22 cellular contexts compared by ENCODE assay signal in the genomic region with DNA sequence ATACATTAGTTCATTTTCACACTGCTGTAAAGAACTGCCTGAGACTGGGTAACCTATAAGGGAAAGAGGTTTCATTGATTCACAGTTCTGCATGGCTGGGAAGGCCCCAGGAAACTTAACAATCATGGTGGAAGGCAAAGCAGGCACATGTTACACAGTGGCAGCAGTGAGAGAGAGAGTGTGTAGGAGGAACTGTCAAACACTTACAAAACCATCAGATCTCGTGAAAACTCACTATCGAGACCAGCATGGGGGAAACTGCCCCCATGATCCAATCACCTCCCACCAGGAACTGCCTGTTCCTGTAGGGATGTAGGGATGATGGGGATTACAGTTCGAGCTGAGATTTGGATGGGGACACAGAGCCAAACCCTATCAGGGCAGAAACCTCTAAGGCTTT. TPM values are rescaled to one million over a fixed set of nuclear protein-coding genes. Genes with fewer than 3 reads are reported as not detected.
"Had no signal": no experiment of that assay in that cellular context is flagged by ENCODE, and none has a peak within 500 bp of the region (broad histone marks: within the 10 kb centered on the region; RNA-seq: fewer than 3 reads in every experiment).

No MANE protein-coding gene starts in this region.

- H3K27ac Mint-ChIP-seq: activated CD8-positive, alpha-beta memory T cell treated with anti-CD3 and anti-CD28 coated beads, Interleukin-2, amount 10 ng/mL, durations not matched to agents 7 days and 5 days; activated CD8-positive, alpha-beta T cell treated with anti-CD3 and anti-CD28 coated beads, Interleukin-2, amount 10 ng/mL, durations not matched to agents 7 days and 5 days; activated naive CD4-positive, alpha-beta T cell treated with anti-CD3 and anti-CD28 coated beads, Interleukin-2, amount 50 U/mL, for 24 hours had no signal

- H3K27me3 ChIP-seq: breast epithelium, SJSA1 had no signal

- H3K9ac ChIP-seq: KMS-11 had no signal

- H3K4me1 ChIP-seq: breast epithelium, SJSA1 had no signal

- H3K4me3 Mint-ChIP-seq: activated CD8-positive, alpha-beta memory T cell treated with anti-CD3 and anti-CD28 coated beads, Interleukin-2, amount 10 ng/mL, durations not matched to agents 7 days and 5 days; activated CD8-positive, alpha-beta T cell treated with anti-CD3 and anti-CD28 coated beads, Interleukin-2, amount 10 ng/mL, durations not matched to agents 7 days and 5 days; activated naive CD4-positive, alpha-beta T cell treated with anti-CD3 and anti-CD28 coated beads, Interleukin-2, amount 50 U/mL, for 24 hours had no signal

- H3K27me3 Mint-ChIP-seq: activated CD8-positive, alpha-beta memory T cell treated with anti-CD3 and anti-CD28 coated beads, Interleukin-2, amount 10 ng/mL, durations not matched to agents 7 days and 5 days; activated naive CD4-positive, alpha-beta T cell treated with anti-CD3 and anti-CD28 coated beads, Interleukin-2, amount 50 U/mL, for 24 hours had no signal

- FAIRE-seq: RCC 7860 had no signal

- ATAC-seq: activated CD8-positive, alpha-beta memory T cell treated with anti-CD3 and anti-CD28 coated beads, Interleukin-2, amount 10 ng/mL, durations not matched to agents 7 days and 5 days; activated CD8-positive, alpha-beta T cell treated with anti-CD3 and anti-CD28 coated beads, Interleukin-2, amount 10 ng/mL, durations not matched to agents 7 days and 5 days; SK-N-SH treated with all-trans-retinoic acid at 6 μM for 48 hours had no signal

- H3K4me2 ChIP-seq: KMS-11 had no signal

- H3K9me3 Mint-ChIP-seq: activated naive CD4-positive, alpha-beta T cell treated with anti-CD3 and anti-CD28 coated beads, Interleukin-2, amount 50 U/mL, for 24 hours had no signal

- DNase-seq: activated CD4-positive, alpha-beta T cell treated with anti-CD3 and anti-CD28 coated beads for 48 hours; activated CD4-positive, alpha-beta T cell treated with anti-CD3 and anti-CD28 coated beads, Interleukin-2, amount 50 U/mL, for 4 hours; activated CD4-positive, CD25-positive, alpha-beta regulatory T cell treated with anti-CD3 and anti-CD28 coated beads, Interleukin-2, amount 50 U/mL, for 72 hours; activated CD8-positive, alpha-beta memory T cell treated with anti-CD3 and anti-CD28 coated beads, Interleukin-2, amount 10 ng/mL, durations not matched to agents 7 days and 5 days; activated CD8-positive, alpha-beta T cell treated with anti-CD3 and anti-CD28 coated beads, Interleukin-2, amount 10 ng/mL, durations not matched to agents 7 days and 5 days; aorta; MV-4-11; NCI-H1105; NCI-H1436; NCI-H1694 treated with DMSO at 0.1 percent for 48 hours; NCI-H2081; NCI-H446; NCI-H524; SHP77; SW 1271 had no signal

- H3K4me1 Mint-ChIP-seq: activated naive CD4-positive, alpha-beta T cell treated with anti-CD3 and anti-CD28 coated beads, Interleukin-2, amount 50 U/mL, for 24 hours had no signal

- H3K4me3 ChIP-seq: breast epithelium, SJSA1 had no signal

- H3K27ac ChIP-seq: breast epithelium, KMS-11, SJSA1 had no signal

- H3K9me3 ChIP-seq: breast epithelium, SJSA1 had no signal

RNA-seq across cellular contexts. Expression of a gene that starts 57.7 kb away (rescaled TPM):
- total RNA-seq: activated CD8-positive, alpha-beta memory T cell treated with anti-CD3 and anti-CD28 coated beads, Interleukin-2, amount 10 ng/mL, durations not matched to agents 7 days and 5 days; activated CD8-positive, alpha-beta T cell treated with anti-CD3 and anti-CD28 coated beads, Interleukin-2, amount 10 ng/mL, durations not matched to agents 7 days and 5 days; MCF 10A; SJSA1 had no signal
